1 cellular context compared by ENCODE assay signal in the genomic region with DNA sequence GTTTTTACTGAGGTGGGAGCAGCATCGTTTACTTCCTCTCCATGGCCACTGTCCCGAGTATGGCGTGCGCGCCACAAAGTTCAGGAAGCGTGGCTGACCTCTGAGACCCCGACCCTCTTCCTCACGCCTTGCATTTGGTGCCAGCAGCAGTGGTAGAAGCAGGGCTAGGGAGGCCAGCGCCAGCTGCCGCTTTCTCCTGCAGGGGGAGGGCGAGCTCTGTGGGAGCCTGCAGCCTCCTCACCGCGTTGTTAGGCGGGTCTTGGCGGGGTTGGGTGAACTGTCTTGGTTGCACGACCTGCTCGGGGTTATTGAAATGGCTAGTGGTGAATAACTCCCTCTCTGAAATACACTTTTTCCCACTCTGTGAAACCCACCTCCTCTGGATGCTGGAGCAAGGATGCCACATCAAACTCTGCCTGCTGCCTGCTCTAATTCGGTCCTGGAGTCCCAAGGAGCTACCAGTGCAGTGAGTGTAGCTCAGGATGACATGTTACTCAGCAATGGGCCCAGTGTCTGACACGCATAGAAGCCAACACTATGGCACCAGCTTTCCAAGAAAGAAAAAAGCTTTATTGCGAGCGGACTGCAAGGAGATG.
TF ChIP-seq lines count a peak whose summit lies in the region.

No MANE protein-coding gene starts in this region.

TF ChIP-seq in WTC11, 78 proteins besides CTCF, POLR2A, EP300 and RAD21 (continued from another document):
- TF ChIP-seq CDX4 (CRISPR knock-in tag; IDR thresholded peaks at IDR 0.05; ENCODE audit: borderline replicate concordance) (no peak), NR3C1 (CRISPR knock-in tag; conservative IDR thresholded peaks at IDR 0.05; ENCODE audit: low read depth) (no peak)
TF ChIP-seq in WTC11: peak in this region for 0.
